Comparison of ENCODE assay signal across 1 cellular context in the genomic region with DNA sequence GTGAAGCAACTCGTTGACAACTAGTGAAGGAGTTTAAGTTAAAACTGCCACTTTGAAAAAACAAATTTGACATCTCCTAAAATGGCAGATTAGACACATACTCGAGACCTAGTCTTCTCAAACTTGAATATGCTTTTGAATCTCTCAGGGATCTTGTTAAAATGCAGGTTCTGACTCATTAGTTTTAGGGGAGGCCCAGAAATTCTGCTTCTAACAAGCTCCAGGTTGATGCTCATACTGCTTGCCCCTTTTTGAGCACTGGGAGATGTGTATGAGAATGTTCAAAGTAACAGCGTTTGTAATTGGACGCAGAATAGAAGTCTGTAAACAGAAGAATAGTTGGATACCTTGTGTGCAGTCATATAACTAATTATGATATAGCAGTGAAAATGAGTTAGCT.
TF ChIP-seq lines count a peak whose summit lies in the region.

No MANE protein-coding gene starts in this region.

TF ChIP-seq in SK-N-SH, 30 proteins besides CTCF, POLR2A, EP300 and RAD21 (continued from another document):
- no peak for TF ChIP-seq YY1 (IDR thresholded peaks at IDR 0.05; ENCODE audit: low read depth)
- TF ChIP-seq, protein P1, sequence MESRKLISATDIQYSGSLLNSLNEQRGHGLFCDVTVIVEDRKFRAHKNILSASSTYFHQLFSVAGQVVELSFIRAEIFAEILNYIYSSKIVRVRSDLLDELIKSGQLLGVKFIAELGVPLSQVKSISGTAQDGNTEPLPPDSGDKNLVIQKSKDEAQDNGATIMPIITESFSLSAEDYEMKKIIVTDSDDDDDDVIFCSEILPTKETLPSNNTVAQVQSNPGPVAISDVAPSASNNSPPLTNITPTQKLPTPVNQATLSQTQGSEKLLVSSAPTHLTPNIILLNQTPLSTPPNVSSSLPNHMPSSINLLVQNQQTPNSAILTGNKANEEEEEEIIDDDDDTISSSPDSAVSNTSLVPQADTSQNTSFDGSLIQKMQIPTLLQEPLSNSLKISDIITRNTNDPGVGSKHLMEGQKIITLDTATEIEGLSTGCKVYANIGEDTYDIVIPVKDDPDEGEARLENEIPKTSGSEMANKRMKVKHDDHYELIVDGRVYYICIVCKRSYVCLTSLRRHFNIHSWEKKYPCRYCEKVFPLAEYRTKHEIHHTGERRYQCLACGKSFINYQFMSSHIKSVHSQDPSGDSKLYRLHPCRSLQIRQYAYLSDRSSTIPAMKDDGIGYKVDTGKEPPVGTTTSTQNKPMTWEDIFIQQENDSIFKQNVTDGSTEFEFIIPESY (IDR thresholded peaks at IDR 0.05; ENCODE audit: borderline replicate concordance, low read depth), result no peak
- TF ChIP-seq TCF12 (IDR thresholded peaks at IDR 0.05), result no peak
- TF ChIP-seq TAF1 (IDR thresholded peaks at IDR 0.05; ENCODE audit: borderline replicate concordance, low read depth, low read length), result no peak
- TF ChIP-seq, protein P2, sequence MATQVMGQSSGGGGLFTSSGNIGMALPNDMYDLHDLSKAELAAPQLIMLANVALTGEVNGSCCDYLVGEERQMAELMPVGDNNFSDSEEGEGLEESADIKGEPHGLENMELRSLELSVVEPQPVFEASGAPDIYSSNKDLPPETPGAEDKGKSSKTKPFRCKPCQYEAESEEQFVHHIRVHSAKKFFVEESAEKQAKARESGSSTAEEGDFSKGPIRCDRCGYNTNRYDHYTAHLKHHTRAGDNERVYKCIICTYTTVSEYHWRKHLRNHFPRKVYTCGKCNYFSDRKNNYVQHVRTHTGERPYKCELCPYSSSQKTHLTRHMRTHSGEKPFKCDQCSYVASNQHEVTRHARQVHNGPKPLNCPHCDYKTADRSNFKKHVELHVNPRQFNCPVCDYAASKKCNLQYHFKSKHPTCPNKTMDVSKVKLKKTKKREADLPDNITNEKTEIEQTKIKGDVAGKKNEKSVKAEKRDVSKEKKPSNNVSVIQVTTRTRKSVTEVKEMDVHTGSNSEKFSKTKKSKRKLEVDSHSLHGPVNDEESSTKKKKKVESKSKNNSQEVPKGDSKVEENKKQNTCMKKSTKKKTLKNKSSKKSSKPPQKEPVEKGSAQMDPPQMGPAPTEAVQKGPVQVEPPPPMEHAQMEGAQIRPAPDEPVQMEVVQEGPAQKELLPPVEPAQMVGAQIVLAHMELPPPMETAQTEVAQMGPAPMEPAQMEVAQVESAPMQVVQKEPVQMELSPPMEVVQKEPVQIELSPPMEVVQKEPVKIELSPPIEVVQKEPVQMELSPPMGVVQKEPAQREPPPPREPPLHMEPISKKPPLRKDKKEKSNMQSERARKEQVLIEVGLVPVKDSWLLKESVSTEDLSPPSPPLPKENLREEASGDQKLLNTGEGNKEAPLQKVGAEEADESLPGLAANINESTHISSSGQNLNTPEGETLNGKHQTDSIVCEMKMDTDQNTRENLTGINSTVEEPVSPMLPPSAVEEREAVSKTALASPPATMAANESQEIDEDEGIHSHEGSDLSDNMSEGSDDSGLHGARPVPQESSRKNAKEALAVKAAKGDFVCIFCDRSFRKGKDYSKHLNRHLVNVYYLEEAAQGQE (IDR thresholded peaks at IDR 0.05; ENCODE audit: low read depth, low read length), result no peak
- TF ChIP-seq NRF1 (IDR thresholded peaks at IDR 0.05; ENCODE audit: low read depth, low read length), result no peak
- no peak for TF ChIP-seq FOSL2 (IDR thresholded peaks at IDR 0.05; ENCODE audit: borderline replicate concordance, low read depth)
- TF ChIP-seq, protein P3, sequence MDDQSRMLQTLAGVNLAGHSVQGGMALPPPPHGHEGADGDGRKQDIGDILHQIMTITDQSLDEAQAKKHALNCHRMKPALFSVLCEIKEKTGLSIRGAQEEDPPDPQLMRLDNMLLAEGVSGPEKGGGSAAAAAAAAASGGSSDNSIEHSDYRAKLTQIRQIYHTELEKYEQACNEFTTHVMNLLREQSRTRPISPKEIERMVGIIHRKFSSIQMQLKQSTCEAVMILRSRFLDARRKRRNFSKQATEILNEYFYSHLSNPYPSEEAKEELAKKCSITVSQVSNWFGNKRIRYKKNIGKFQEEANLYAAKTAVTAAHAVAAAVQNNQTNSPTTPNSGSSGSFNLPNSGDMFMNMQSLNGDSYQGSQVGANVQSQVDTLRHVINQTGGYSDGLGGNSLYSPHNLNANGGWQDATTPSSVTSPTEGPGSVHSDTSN (IDR thresholded peaks at IDR 0.05), result no peak
